Comparison of ENCODE assay signal across 12 cellular contexts in the genomic region with DNA sequence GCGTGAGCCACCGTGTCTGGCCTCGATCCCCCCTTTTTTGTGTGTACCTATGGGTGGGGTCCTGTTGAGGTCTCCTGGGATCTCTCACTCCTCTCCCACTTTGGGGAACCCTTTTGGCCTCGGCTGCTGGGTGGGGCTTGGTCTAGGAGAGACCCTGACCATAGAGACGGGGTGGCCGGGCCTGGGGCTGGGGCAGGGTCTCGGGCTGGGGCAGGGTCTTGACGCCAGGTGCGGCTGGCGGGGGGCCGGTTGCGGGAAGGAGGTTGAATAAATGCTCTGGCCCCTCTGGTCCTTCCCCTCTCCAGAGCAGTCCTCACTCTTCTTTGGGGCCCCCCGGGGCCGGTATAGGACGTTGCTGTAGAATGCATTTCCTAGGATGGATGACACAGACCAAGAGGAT. TPM values are rescaled to one million over a fixed set of nuclear protein-coding genes. Genes with fewer than 3 reads are reported as not detected.
"Had no signal": no experiment of that assay in that cellular context is flagged by ENCODE, and none has a peak within 500 bp of the region (broad histone marks: within the 10 kb centered on the region; RNA-seq: fewer than 3 reads in every experiment).

No MANE protein-coding gene starts in this region.

- H3K9me3 ChIP-seq: HAP-1 had no signal

- H3K36me3 Mint-ChIP-seq: IgD-negative memory B cell had no signal

- H2AFZ ChIP-seq: GM23248 had no signal

- FAIRE-seq: HepG2 had no signal

- H3K9me3 Mint-ChIP-seq: HFFc6 had no signal

- ATAC-seq: HCT116, HepG2 had no signal

- H3K4me3 Mint-ChIP-seq: HFFc6, IgD-negative memory B cell had no signal

- H3K4me3 ChIP-seq: GM23248, HAP-1 had no signal

- H3K36me3 ChIP-seq: HAP-1 had no signal

- H3K4me1 Mint-ChIP-seq: IgD-negative memory B cell had no signal

- H3K27ac ChIP-seq: GM23248, HL-60 had no signal

- H3K9ac ChIP-seq: GM23248 had no signal

- DNase-seq: GM23248, GOT3, H7, HFFc6, KG1 had no signal

- H3K4me1 ChIP-seq: HAP-1 had no signal

- H3K27ac Mint-ChIP-seq: HFFc6, IgD-negative memory B cell had no signal

RNA-seq across cellular contexts. Expression of gene TMIGD2, which starts 9.7 kb away (rescaled TPM):
- total RNA-seq: GM23248, H4, HFFc6, HT1080 had no signal
- polyA plus RNA-seq: GM23248 had no signal

RNA-seq across cellular contexts. Expression of gene SHD, which starts 13.4 kb away (rescaled TPM):
- total RNA-seq: GM23248, H4, HFFc6, HT1080 had no signal
- polyA plus RNA-seq: GM23248, IgD-negative memory B cell had no signal

RNA-seq across cellular contexts. Expression of gene STAP2, which starts 46.1 kb away (rescaled TPM):
- polyA plus RNA-seq: IgD-negative memory B cell had no signal
